Comparison of ENCODE assay signal across 11 cellular contexts in genomic region chr20:25320035-25320800, GRCh38.
DNase-seq lines count a peak whose midpoint lies in the region; ATAC-seq and TF ChIP-seq lines count a peak whose summit lies in the region.
"Had no signal": no experiment of that assay in that cellular context is flagged by ENCODE, and none has a peak within 500 bp of the region (broad histone marks: within the 10 kb centered on the region; RNA-seq: fewer than 3 reads in every experiment).

No MANE protein-coding gene starts in this region.

- H3K4me1 ChIP-seq in tibial nerve: peaks cover 0 to 71% (median 41%) of the 10 kb centered on the region in 4 donors
- H3K4me1 ChIP-seq: pancreas had no signal

- H3K36me3 ChIP-seq in tibial nerve: peaks cover 0 to 36% (median 0%) of the 10 kb centered on the region in 3 donors

- H3K4me1 Mint-ChIP-seq in activated T-cell treated with anti-CD3 and anti-CD28 coated beads, Interleukin-2, amount 50 U/mL, for 24 hours (ENCODE audit: low read depth): peaks cover 9% of the 10 kb centered on the region
- H3K4me1 Mint-ChIP-seq in memory B cell: peaks cover 35% of the 10 kb centered on the region

- peak overlapping the region; percentile 50 for H3K27ac Mint-ChIP-seq in activated T-cell treated with anti-CD3 and anti-CD28 coated beads, Interleukin-2, amount 50 U/mL, for 24 hours
- H3K27ac Mint-ChIP-seq in memory B cell: no peak overlapping the region

- no peak overlapping the region for H3K4me3 Mint-ChIP-seq in activated T-cell treated with anti-CD3 and anti-CD28 coated beads, Interleukin-2, amount 50 U/mL, for 24 hours
- H3K4me3 Mint-ChIP-seq in memory B cell: peak overlapping the region; percentile 8

- no peak for TF ChIP-seq POLR2A in tibial nerve (IDR thresholded peaks at IDR 0.05)

- peak overlapping the region; percentile 15; the same call in 1 of the 2 replicates for H3K27ac ChIP-seq in RWPE1
- H3K27ac ChIP-seq in tibial nerve: peak overlapping the region in 3 of 4 donors; percentile 43 to 90 (median 69)

- ATAC-seq in memory B cell (ENCODE audit: low read depth) (no peak), HG03439 (IDR thresholded peaks at IDR 0.05; ENCODE audit: unreplicated experiment) (no peak), HG03378 (IDR thresholded peaks at IDR 0.05; ENCODE audit: unreplicated experiment) (no peak)
- ATAC-seq: pancreas had no signal

- H3K27me3 ChIP-seq in tibial nerve: no peaks in the 10 kb centered on the region
- H3K27me3 ChIP-seq: pancreas had no signal

- no peaks in the 10 kb centered on the region for H3K9me3 Mint-ChIP-seq in activated T-cell treated with anti-CD3 and anti-CD28 coated beads, Interleukin-2, amount 50 U/mL, for 24 hours
- H3K9me3 Mint-ChIP-seq in memory B cell: no peaks in the 10 kb centered on the region

- peaks cover 55% of the 10 kb centered on the region for H3K36me3 Mint-ChIP-seq in activated T-cell treated with anti-CD3 and anti-CD28 coated beads, Interleukin-2, amount 50 U/mL, for 24 hours (ENCODE audit: low read depth)
- peaks cover 15% of the 10 kb centered on the region for H3K36me3 Mint-ChIP-seq in memory B cell

- POLR2A ChIA-PET in RWPE1 (lab: Yijun Ruan, JAX; ENCODE audit: low non-redundant PET): no interaction called here

- no peaks in the 10 kb centered on the region for H3K27me3 Mint-ChIP-seq in activated T-cell treated with anti-CD3 and anti-CD28 coated beads, Interleukin-2, amount 50 U/mL, for 24 hours
- no peaks in the 10 kb centered on the region for H3K27me3 Mint-ChIP-seq in memory B cell

- CTCF ChIA-PET in RWPE1 (lab: Yijun Ruan, JAX): interaction anchor here (0.6 to 0.7 kb wide), 2 partner anchors 38 to 134 kb away, joined by 3 to 6 read pairs; no protein-coding TSS in a partner anchor

- no peak for DNase-seq in activated T-cell treated with anti-CD3 and anti-CD28 coated beads, Interleukin-2, amount 50 U/mL, for 24 hours
- DNase-seq in activated T-cell treated with anti-CD3 and anti-CD28 coated beads, Interleukin-2, amount 50 U/mL, for 1 hour: no peak
- no peak for DNase-seq in RWPE1 (ENCODE audit: low spot score)
- no peak for DNase-seq in memory B cell (ENCODE audit: low spot score in 2 of 2)
- no peak for DNase-seq in tibial nerve (ENCODE audit: low spot score in 2 of 2)
- no peak for DNase-seq in GDM1 (lab: John Stamatoyannopoulos, UW)
- DNase-seq: activated CD4-positive, alpha-beta T cell treated with anti-CD3 and anti-CD28 coated beads for 4 hours; NCI-H1694 treated with DMSO at 0.1 percent for 48 hours had no signal

- no peaks in the 10 kb centered on the region for H3K9me3 ChIP-seq in tibial nerve
- H3K9me3 ChIP-seq: pancreas had no signal

- 75 to 83% methylated on average over 13 of the region's 13 CpGs for WGBS in tibial nerve, 2 donors

- no peak overlapping the region for H3K4me3 ChIP-seq in tibial nerve
- H3K4me3 ChIP-seq: pancreas had no signal

- no peak for TF ChIP-seq CTCF in RWPE1 (conservative IDR thresholded peaks at IDR 0.05; ENCODE audit: low read depth)
- TF ChIP-seq CTCF in tibial nerve (IDR thresholded peaks at IDR 0.05): no peak

- no peak for TF ChIP-seq EP300 in tibial nerve (IDR thresholded peaks at IDR 0.05)
